Comparison of ENCODE assay signal across 8 cellular contexts in genomic region chr11:100855466-100856067, GRCh38.
DNase-seq lines count a peak whose midpoint lies in the region; ATAC-seq, FAIRE-seq and TF ChIP-seq lines count a peak whose summit lies in the region.

No MANE protein-coding gene starts in this region.

- no peaks in the 10 kb centered on the region for H3K9me3 Mint-ChIP-seq in activated B cell treated with CpG ODN at 0.5 μM for 24 hours

- intact Hi-C loops in activated B cell treated with CpG ODN at 0.5 μM for 24 hours (cut with micrococcal nuclease): loop anchor here (1.0 to 2.0 kb wide), 5 partner anchors 17 to 279 kb away; partner anchors contain the start of gene ARHGAP42

- no peak overlapping the region for H3K4me3 Mint-ChIP-seq in activated B cell treated with CpG ODN at 0.5 μM for 24 hours

- H3K27ac Mint-ChIP-seq in activated B cell treated with CpG ODN at 0.5 μM for 24 hours: no peak overlapping the region

- no peaks in the 10 kb centered on the region for H3K4me1 Mint-ChIP-seq in activated B cell treated with CpG ODN at 0.5 μM for 24 hours

- H3K9me3 ChIP-seq in keratinocyte (ENCODE audit: control insufficient read depth, low read depth, low read length): no peaks in the 10 kb centered on the region

- H3K9me1 ChIP-seq in keratinocyte (ENCODE audit: control insufficient read depth, extremely low read depth, insufficient read depth, low read length): no peaks in the 10 kb centered on the region

- H3K27me3 Mint-ChIP-seq in activated B cell treated with CpG ODN at 0.5 μM for 24 hours: no peaks in the 10 kb centered on the region

- POLR2A ChIA-PET in AG04449 (lab: Yijun Ruan, JAX) (no interaction called here), activated B cell treated with CpG ODN at 0.5 μM for 24 hours (lab: Charles Lee) (interaction anchor here (1.5 kb wide), 1 partner anchor 173 kb away, joined by 3 read pairs; no protein-coding TSS in a partner anchor)

- H3K4me2 ChIP-seq in keratinocyte (ENCODE audit: control insufficient read depth, extremely low read depth, insufficient read depth, low read depth, low read length): no peak overlapping the region

- H3K27me3 ChIP-seq in keratinocyte (ENCODE audit: control insufficient read depth, extremely low read depth, insufficient read depth, low read length): no peaks in the 10 kb centered on the region

- no peaks in the 10 kb centered on the region for H3K79me2 ChIP-seq in keratinocyte (ENCODE audit: control insufficient read depth, insufficient read depth, low read length)

- no peaks in the 10 kb centered on the region for H3K36me3 ChIP-seq in keratinocyte (ENCODE audit: control insufficient read depth in 2 of 2, extremely low read depth in 1 of 2, insufficient read depth in 2 of 2, low read length in 2 of 2)

- H3K4me3 ChIP-seq in AG04449 (ENCODE audit: low read depth, low read length): no peak overlapping the region
- H3K4me3 ChIP-seq in keratinocyte (ENCODE audit: control insufficient read depth in 2 of 3, extremely low read depth in 1 of 3, insufficient read depth in 2 of 3, low read depth in 1 of 3, low read length in 3 of 3): no peak overlapping the region

- H3K4me1 ChIP-seq in keratinocyte (ENCODE audit: control insufficient read depth, extremely low read depth, insufficient read depth, low read length): peaks cover 10% of the 10 kb centered on the region

- no peak overlapping the region for H2AFZ ChIP-seq in keratinocyte (ENCODE audit: control insufficient read depth, low read length)

- H4K20me1 ChIP-seq in keratinocyte (ENCODE audit: control insufficient read depth, extremely low read depth, insufficient read depth, low read length): no peaks in the 10 kb centered on the region

- CTCF ChIA-PET in AG04449 (lab: Yijun Ruan, JAX): interaction anchor here (0.9 to 2.3 kb wide), 9 partner anchors 13 to 282 kb away, joined by 4 to 13 read pairs (median 6); no protein-coding TSS in a partner anchor
- CTCF ChIA-PET in activated B cell treated with CpG ODN at 0.5 μM for 24 hours (lab: Charles Lee): interaction anchor here (0.9 to 5.4 kb wide), 3 partner anchors 173 to 277 kb away, joined by 3 to 80 read pairs (median 7); no protein-coding TSS in a partner anchor

- H3K27ac ChIP-seq in keratinocyte (ENCODE audit: control insufficient read depth, insufficient read depth, low read length): no peak overlapping the region

- ATAC-seq in GM18909 (IDR thresholded peaks at IDR 0.05; ENCODE audit: poor library complexity, unreplicated experiment) (peak; percentile 66), activated B cell treated with CpG ODN at 0.5 μM for 24 hours (ENCODE audit: low read depth) (no peak), GM21737 (IDR thresholded peaks at IDR 0.05; ENCODE audit: unreplicated experiment) (no peak)

- H3K36me3 Mint-ChIP-seq in activated B cell treated with CpG ODN at 0.5 μM for 24 hours (ENCODE audit: low read depth): no peaks in the 10 kb centered on the region

- TF ChIP-seq CTCF in AG04449 (IDR thresholded peaks at IDR 0.05; ENCODE audit: insufficient read depth, low read length, missing control alignments) (peak; percentile 6), activated B cell treated with CpG ODN at 0.5 μM for 24 hours (IDR thresholded peaks at IDR 0.05) (peak; percentile 66), keratinocyte (optimal IDR thresholded peaks at IDR 0.05 in 1 of 3, IDR thresholded peaks at IDR 0.05 in 1 of 3, conservative IDR thresholded peaks at IDR 0.05 in 1 of 3; ENCODE audit: extremely low read depth in 1 of 3, insufficient read depth in 2 of 3, low read length in 3 of 3) (peak in 2 of 3 experiments; percentile 37 to 41)

- DNase-seq in AG04449 (ENCODE audit: low read depth, low spot score) (no peak), NCI-H2081 (lab: John Stamatoyannopoulos, UW) (peak; percentile 37 to 65), activated B cell treated with CpG ODN at 0.5 μM for 24 hours (no peak), keratinocyte (ENCODE audit: low read depth, low spot score) (no peak), GDM1 (lab: John Stamatoyannopoulos, UW) (no peak)
- no peak for DNase-seq in activated naive CD4-positive, alpha-beta T cell treated with anti-CD3 and anti-CD28 coated beads, Interleukin-2, amount 50 U/mL, for 16 hours

- no peak for FAIRE-seq in keratinocyte (lab: Jason Lieb, UNC)

- dilution Hi-C loops in keratinocyte (cut with MboI; ENCODE audit: extremely low pct_ligation_motif_present, low sequenced_read_pairs): loop anchor here (25.0 kb wide), 1 partner anchor 268 kb away; no protein-coding TSS in a partner anchor

- no peak overlapping the region for H3K9ac ChIP-seq in keratinocyte (ENCODE audit: control insufficient read depth, extremely low read depth, insufficient read depth, low read length)

Comparison
In these comparisons a context has a peak if more than half of its experiments do, and no peak if none do; other contexts are left out.
1. DNase-seq: peak in NCI-H2081 (2 of 2); none in AG04449 (single experiment), activated B cell treated with CpG ODN at 0.5 μM for 24 hours (single experiment), keratinocyte (single experiment), activated naive CD4-positive, alpha-beta T cell treated with anti-CD3 and anti-CD28 coated beads, Interleukin-2, amount 50 U/mL, for 16 hours (single experiment) and GDM1 (single experiment).
2. CTCF ChIP-seq: peak in every context shown above with its lines; median percentile 66 in activated B cell treated with CpG ODN at 0.5 μM for 24 hours; 39 in keratinocyte; 6 in AG04449.